In the genomic region with DNA sequence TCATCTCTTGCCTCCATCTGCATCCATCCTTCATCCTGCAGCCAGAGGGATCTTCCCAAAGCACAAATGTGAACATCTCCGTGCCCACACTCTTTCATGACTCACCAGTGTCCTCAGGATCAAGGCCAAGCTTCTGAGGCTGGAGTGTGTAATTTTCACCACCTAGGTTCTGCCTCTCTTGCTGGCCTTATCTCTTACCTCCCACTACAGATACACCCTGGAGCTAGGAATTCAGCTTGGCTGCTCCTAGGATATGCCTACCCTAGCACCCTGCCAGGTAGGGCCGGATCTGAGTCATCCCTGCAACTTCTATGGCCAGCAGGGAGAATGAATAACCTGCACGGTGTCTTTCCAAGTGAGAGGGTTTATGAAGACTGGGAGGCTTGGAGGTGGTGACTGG, we compare ENCODE assay signal across 12 cellular contexts.
"Had no signal": no experiment of that assay in that cellular context is flagged by ENCODE, and none has a peak within 500 bp of the region (broad histone marks: within the 10 kb centered on the region; RNA-seq: fewer than 3 reads in every experiment).

No MANE protein-coding gene starts in this region.

- H3K79me2 ChIP-seq: parathyroid adenoma had no signal

- H2AFZ ChIP-seq: parathyroid adenoma had no signal

- H3K27ac ChIP-seq: dorsolateral prefrontal cortex, esophagus muscularis mucosa, parathyroid adenoma, vagina, VCaP had no signal

- DNase-seq: activated CD4-positive, alpha-beta T cell treated with anti-CD3 and anti-CD28 coated beads for 36 hours; activated CD8-positive, alpha-beta memory T cell treated with anti-CD3 and anti-CD28 coated beads, Interleukin-2, amount 50 U/mL, for 4 hours; activated CD8-positive, alpha-beta T cell treated with anti-CD3 and anti-CD28 coated beads for 36 hours; activated naive CD4-positive, alpha-beta T cell; aorta; dorsolateral prefrontal cortex; kidney; T1000 had no signal

- H3K9ac ChIP-seq: parathyroid adenoma had no signal

- H3K4me3 ChIP-seq: dorsolateral prefrontal cortex, esophagus muscularis mucosa, vagina had no signal

- H3K9me3 ChIP-seq: esophagus muscularis mucosa, vagina had no signal

- H3K27me3 ChIP-seq: vagina had no signal

- H3K4me1 ChIP-seq: esophagus muscularis mucosa, parathyroid adenoma, vagina had no signal

- ATAC-seq: activated CD4-positive, alpha-beta T cell treated with anti-CD3 and anti-CD28 coated beads for 36 hours; activated CD8-positive, alpha-beta T cell treated with anti-CD3 and anti-CD28 coated beads for 36 hours had no signal

- H3K36me3 ChIP-seq: esophagus muscularis mucosa, vagina had no signal
